8 cellular contexts compared by ENCODE assay signal in the genomic region with DNA sequence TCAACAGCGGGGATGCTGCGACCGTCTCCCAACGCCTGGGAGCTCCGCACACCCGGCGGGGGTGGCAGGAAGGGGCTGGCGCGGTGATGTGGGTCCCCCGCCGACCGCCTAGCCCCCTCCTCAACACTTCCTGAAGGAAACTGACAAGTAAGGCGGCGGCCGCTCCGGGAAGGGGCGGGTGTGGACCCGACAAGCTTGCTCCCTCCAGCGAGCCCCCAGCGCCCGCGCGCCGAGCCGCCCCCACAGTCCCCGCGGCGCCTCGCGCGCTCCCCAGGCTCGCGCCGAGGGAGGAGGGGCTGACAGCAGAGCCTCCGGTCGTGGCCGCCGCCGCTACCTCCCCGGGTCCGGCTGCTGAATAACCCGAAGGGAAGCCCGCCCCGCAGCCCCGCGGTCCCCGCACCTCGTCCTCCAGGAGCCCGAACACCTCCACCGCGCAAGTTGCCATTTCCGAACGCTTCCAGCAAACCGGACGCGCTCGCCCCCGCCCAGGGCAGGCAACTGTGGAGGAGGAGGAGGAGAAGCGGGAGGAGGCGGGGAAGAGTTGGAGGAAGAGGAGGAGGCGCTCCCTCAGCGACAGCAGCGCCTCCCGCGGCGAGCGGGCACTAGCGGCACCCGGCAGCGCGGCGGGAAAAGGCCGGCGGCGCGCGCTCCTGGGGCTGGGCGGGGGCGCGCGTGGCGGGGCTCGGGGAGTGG. TPM values are rescaled to one million over a fixed set of nuclear protein-coding genes. Genes with fewer than 3 reads are reported as not detected.
DNase-seq lines count a peak whose midpoint lies in the region; ATAC-seq, FAIRE-seq and TF ChIP-seq lines count a peak whose summit lies in the region.

A gene (minus strand): TSS at position 502 of the 693 bp plus-strand sequence. CDS start 57 bp downstream, at position 445.

- peaks cover 13% of the 10 kb centered on the region for H3K4me1 Mint-ChIP-seq in T-helper 17 cell

- H3K36me3 ChIP-seq in right atrium auricular region: no peaks in the 10 kb centered on the region

- TF ChIP-seq CTCF in GM12865 (IDR thresholded peaks at IDR 0.05; ENCODE audit: insufficient read depth, low read depth, low read length, missing control alignments) (peak; percentile 67), right atrium auricular region (IDR thresholded peaks at IDR 0.05) (peak; percentile 46 to 62)

- H3K4me3 ChIP-seq in GM12865 (ENCODE audit: low read depth, low read length) (peak within 1 kb of the TSS; percentile 96), right atrium auricular region (peak within 1 kb of the TSS; percentile 56 to 92)

- H3K27ac Mint-ChIP-seq in T-helper 17 cell: peak within 1 kb of the TSS; percentile 45

- DNase-seq in GM12865 (ENCODE audit: low read depth) (peak; percentile 88), NCI-H128 (lab: John Stamatoyannopoulos, UW; ENCODE audit: unreplicated experiment) (peak; percentile 30), T-helper 17 cell (peak; percentile 67 to 73 (median 67)), right atrium auricular region (ENCODE audit: low spot score) (peak; percentile 82), pulmonary artery endothelial cell (ENCODE audit: low read depth, low spot score) (peak; percentile 64), urothelium cell line (ENCODE audit: low spot score) (peak; percentile 96)

- H3K9me3 ChIP-seq in T-helper 17 cell (ENCODE audit: control insufficient read depth, low read length, poor library complexity, severe bottlenecking) (no peaks in the 10 kb centered on the region), right atrium auricular region (no peaks in the 10 kb centered on the region)

- FAIRE-seq in urothelium cell line (lab: Jason Lieb, UNC): peak; percentile 89

- H3K27ac ChIP-seq in angular gyrus (ENCODE audit: low read depth, low read length) (peak within 1 kb of the TSS; percentile 69), right atrium auricular region (peak within 1 kb of the TSS; percentile 90 to 95)

- no peaks in the 10 kb centered on the region for H3K27me3 ChIP-seq in right atrium auricular region

- H3K27me3 Mint-ChIP-seq in T-helper 17 cell: peaks cover 12% of the 10 kb centered on the region

- peak; percentile 91 for ATAC-seq in HG02678 (IDR thresholded peaks at IDR 0.05; ENCODE audit: unreplicated experiment)
- ATAC-seq in T-helper 17 cell: peak; percentile 93

- H3K36me3 Mint-ChIP-seq in T-helper 17 cell (ENCODE audit: low read depth): no peaks in the 10 kb centered on the region

- peaks cover 0 to 20% of the 10 kb centered on the region in 2 donors for H3K4me1 ChIP-seq in right atrium auricular region

- H3K4me3 Mint-ChIP-seq in T-helper 17 cell: peak within 1 kb of the TSS; percentile 89

RNA-seq across cellular contexts. Expression of the gene that starts here (rescaled TPM):
- total RNA-seq in T-helper 17 cell (10 to 100 TPM in 1 of 2 donors, 1 to 10 TPM in 1; 7.2 to 11.1 TPM), right atrium auricular region (10 to 100 TPM in 1 of 2 donors, 1 to 10 TPM in 1; 7.2 to 10.0 TPM), pulmonary artery endothelial cell (32.8 and 47.2 TPM in 2 replicates)

Comparison
In these comparisons a context has a peak if more than half of its experiments do, and no peak if none do; other contexts are left out.
1. Peak in every context shown above with its lines: DNase-seq, ATAC-seq, H3K4me3 ChIP-seq and H3K27ac ChIP-seq.
2. DNase-seq: peak in every context shown above with its lines; median percentile 96 in urothelium cell line; 88 in GM12865; 82 in right atrium auricular region; 67 in T-helper 17 cell; 64 in pulmonary artery endothelial cell; 30 in NCI-H128.